Comparison of ENCODE assay signal across 29 cellular contexts in the genomic region with DNA sequence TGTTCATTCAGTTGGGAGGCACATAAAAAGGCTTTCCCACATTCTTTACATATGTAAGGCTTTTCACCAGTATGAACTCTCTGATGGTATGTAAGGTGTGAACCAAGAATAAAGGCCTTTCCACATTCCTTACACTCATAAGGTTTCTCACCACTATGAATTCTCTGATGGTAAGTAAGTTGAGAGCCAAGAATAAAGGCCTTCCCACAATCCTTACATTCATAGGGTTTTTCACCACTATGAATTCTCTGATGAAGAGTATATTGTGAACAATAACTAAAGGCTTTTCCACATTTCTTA. TPM values are rescaled to one million over a fixed set of nuclear protein-coding genes. Genes with fewer than 3 reads are reported as not detected.
A peak's percentile ranks its signal among the peaks of the same experiment; 100 is the strongest.
DNase-seq lines count a peak whose midpoint lies in the region; ATAC-seq, FAIRE-seq and TF ChIP-seq lines count a peak whose summit lies in the region.
"Had no signal": no experiment of that assay in that cellular context is flagged by ENCODE, and none has a peak within 500 bp of the region (broad histone marks: within the 10 kb centered on the region; RNA-seq: fewer than 3 reads in every experiment).

No MANE protein-coding gene starts in this region.

- no peak for TF ChIP-seq RAD21 in A549 (conservative IDR thresholded peaks at IDR 0.05 in 1 of 2, IDR thresholded peaks at IDR 0.05 in 1 of 2)

- H3K27ac ChIP-seq in A549 (no peak overlapping the region), coronary artery (no peak overlapping the region), fibroblast of lung (ENCODE audit: insufficient read depth, low read length) (no peak overlapping the region)
- H3K27ac ChIP-seq in CD8-positive, alpha-beta memory T cell (ENCODE audit: low read depth, low read length): no peak overlapping the region
- H3K27ac ChIP-seq: C4-2B, GM23248, SJSA1 had no signal

- no peak for TF ChIP-seq POLR2A in A549 (IDR thresholded peaks at IDR 0.05; ENCODE audit: low read length)

- H3K4me3 ChIP-seq in A549 (no peak overlapping the region), coronary artery (peak overlapping the region; percentile 18), fibroblast of lung (replicated peaks in 1 of 4; ENCODE audit: control extremely low read depth in 1 of 4, insufficient read depth in 1 of 4, low read depth in 3 of 4, low read length in 4 of 4) (no peak overlapping the region)
- H3K4me3 ChIP-seq in CD8-positive, alpha-beta memory T cell (ENCODE audit: low read length): peak overlapping the region; percentile 22
- H3K4me3 ChIP-seq: GM23248, MG63, SJSA1 had no signal

- no peaks in the 10 kb centered on the region for H3K79me2 ChIP-seq in fibroblast of lung (ENCODE audit: control insufficient read depth, insufficient read depth, low read length)

- H3K4me1 Mint-ChIP-seq in CD8-positive, alpha-beta memory T cell: no peaks in the 10 kb centered on the region
- H3K4me1 Mint-ChIP-seq: H9 had no signal

- TF ChIP-seq EP300 in A549 (IDR thresholded peaks at IDR 0.05): no peak

- FAIRE-seq in A549 (lab: Jason Lieb, UNC): peak; percentile 90
- FAIRE-seq: GM12892, GM19239, HTR-8/SVneo had no signal

- H4K20me1 ChIP-seq in fibroblast of lung (ENCODE audit: control insufficient read depth, extremely low read depth, insufficient read depth, low read length): no peaks in the 10 kb centered on the region

- H2AFZ ChIP-seq in fibroblast of lung (ENCODE audit: low read length): no peak overlapping the region
- H2AFZ ChIP-seq: GM23248 had no signal

- H3K9ac ChIP-seq in fibroblast of lung (ENCODE audit: insufficient read depth, low read length): no peak overlapping the region
- H3K9ac ChIP-seq: GM23248 had no signal

- CTCF ChIA-PET in A549 (lab: Yijun Ruan, JAX): no interaction called here
- CTCF ChIA-PET in CD8-positive, alpha-beta memory T cell (lab: Charles Lee): no interaction called here

- no peak overlapping the region for H3K4me3 Mint-ChIP-seq in CD8-positive, alpha-beta memory T cell
- H3K4me3 Mint-ChIP-seq: H9, HFFc6 had no signal

- H3K4me1 ChIP-seq in A549 (no peaks in the 10 kb centered on the region), fibroblast of lung (ENCODE audit: control insufficient read depth, extremely low read depth, insufficient read depth, low read length) (no peaks in the 10 kb centered on the region)
- H3K4me1 ChIP-seq in CD8-positive, alpha-beta memory T cell (ENCODE audit: insufficient read depth, low read length): no peaks in the 10 kb centered on the region
- H3K4me1 ChIP-seq: SJSA1 had no signal

- no peaks in the 10 kb centered on the region for H3K27me3 Mint-ChIP-seq in CD8-positive, alpha-beta memory T cell

- TF ChIP-seq CTCF in A549 (IDR thresholded peaks at IDR 0.05) (no peak), coronary artery (IDR thresholded peaks at IDR 0.05) (no peak), fibroblast of lung (conservative IDR thresholded peaks at IDR 0.05 in 1 of 2, IDR thresholded peaks at IDR 0.05 in 1 of 2; ENCODE audit: low read depth in 1 of 2, low read length in 2 of 2) (no peak)

- H3K27me3 ChIP-seq in CD8-positive, alpha-beta memory T cell (ENCODE audit: insufficient read depth, low read length, poor library complexity, severe bottlenecking): no peaks in the 10 kb centered on the region
- H3K27me3 ChIP-seq in fibroblast of lung (ENCODE audit: control insufficient read depth, insufficient read depth, low read length): no peaks in the 10 kb centered on the region
- H3K27me3 ChIP-seq: MG63, SJSA1 had no signal

- POLR2A ChIA-PET in A549 (lab: Yijun Ruan, JAX): no interaction called here
- POLR2A ChIA-PET in CD8-positive, alpha-beta memory T cell (lab: Charles Lee): no interaction called here

- no peak for ATAC-seq in A549

- H3K36me3 Mint-ChIP-seq in CD8-positive, alpha-beta memory T cell: peaks cover 44 to 86% (median 75%) of the 10 kb centered on the region in 3 donors

- H3K36me3 ChIP-seq in CD8-positive, alpha-beta memory T cell (ENCODE audit: insufficient read depth, low read length): peaks cover 36% of the 10 kb centered on the region
- no peaks in the 10 kb centered on the region for H3K36me3 ChIP-seq in fibroblast of lung (ENCODE audit: control insufficient read depth, insufficient read depth, low read length)
- H3K36me3 ChIP-seq: SJSA1 had no signal

- H3K9me3 Mint-ChIP-seq in CD8-positive, alpha-beta memory T cell: peaks cover 34 to 96% (median 87%) of the 10 kb centered on the region in 5 donors

- H3K27ac Mint-ChIP-seq in CD8-positive, alpha-beta memory T cell: no peak overlapping the region
- H3K27ac Mint-ChIP-seq: H9, HFFc6 had no signal

- in situ Hi-C loops in ACHN (cut with HindIII; ENCODE audit: low pct_ligation_motif_present, low pct_unique_long_range_greater_than_20kb, low sequenced_read_pairs): no loop called here

- DNase-seq in A549 (ENCODE audit: low read depth in 1 of 2, low spot score in 1 of 2): no peak
- peak in 1 of 5 donors; percentile 3 for DNase-seq in CD8-positive, alpha-beta memory T cell
- DNase-seq in coronary artery (ENCODE audit: low spot score): no peak
- peak; percentile 1 to 4 for DNase-seq in fibroblast of lung (ENCODE audit: low read depth in 2 of 2)
- DNase-seq in ecto neural progenitor cell (ENCODE audit: low spot score): no peak
- no peak for DNase-seq in ACHN
- DNase-seq in SKM-1 (lab: John Stamatoyannopoulos, UW; ENCODE audit: unreplicated experiment): no peak
- DNase-seq: AML-193; DMS153; DND-41; GM23248; H9; HFFc6; KG1; MG63; NCI-H1417; NCI-H1694; NCI-H2029 treated with DMSO at 0.1 percent for 48 hours; NCI-H446 treated with DMSO at 0.1 percent for 48 hours; NCI-H526; NCI-H82; NK-92 treated with Interleukin-12 subunit alpha and Interleukin-12 subunit beta, amount 100 ng/mL, for 24 hours; Right ventricle myocardium superior; RPMI8226 had no signal

- H3K4me2 ChIP-seq in A549 (no peak overlapping the region), fibroblast of lung (ENCODE audit: extremely low read depth, insufficient read depth, low read length) (no peak overlapping the region)

- H3K9me3 ChIP-seq in A549: peaks cover 100% of the 10 kb centered on the region
- peaks cover 86% of the 10 kb centered on the region for H3K9me3 ChIP-seq in CD8-positive, alpha-beta memory T cell (ENCODE audit: low read length)
- no peaks in the 10 kb centered on the region for H3K9me3 ChIP-seq in fibroblast of lung (ENCODE audit: control insufficient read depth, insufficient read depth, low read depth, low read length)

TF ChIP-seq in A549, 52 proteins besides CTCF, POLR2A, EP300 and RAD21 (continues in another document):
- no peak for TF ChIP-seq NR3C1 (IDR thresholded peaks at IDR 0.05)
- TF ChIP-seq TP53 (CRISPR knock-in tag; IDR thresholded peaks at IDR 0.05): no peak
- no peak for TF ChIP-seq GATA3 (IDR thresholded peaks at IDR 0.05; ENCODE audit: borderline replicate concordance)
- no peak for TF ChIP-seq RFX5 (IDR thresholded peaks at IDR 0.05)
- TF ChIP-seq TFCP2L1 (CRISPR knock-in tag; IDR thresholded peaks at IDR 0.05): no peak
- TF ChIP-seq HEYL (CRISPR knock-in tag; IDR thresholded peaks at IDR 0.05): no peak
- TF ChIP-seq CBX2 (IDR thresholded peaks at IDR 0.05; ENCODE audit: borderline replicate concordance, low read depth): no peak
- TF ChIP-seq, protein P1, sequence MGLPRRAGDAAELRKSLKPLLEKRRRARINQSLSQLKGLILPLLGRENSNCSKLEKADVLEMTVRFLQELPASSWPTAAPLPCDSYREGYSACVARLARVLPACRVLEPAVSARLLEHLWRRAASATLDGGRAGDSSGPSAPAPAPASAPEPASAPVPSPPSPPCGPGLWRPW (IDR thresholded peaks at IDR 0.05): no peak
- TF ChIP-seq CEBPB (IDR thresholded peaks at IDR 0.05): no peak
- TF ChIP-seq POLR2AphosphoS2 (conservative IDR thresholded peaks at IDR 0.05; ENCODE audit: low read length): no peak
- no peak for TF ChIP-seq MYC (IDR thresholded peaks at IDR 0.05; ENCODE audit: borderline replicate concordance, low read length)
- TF ChIP-seq SMC3 (IDR thresholded peaks at IDR 0.05): no peak

RNA-seq across cellular contexts. Expression of a gene that starts 29.3 kb away (rescaled TPM):
- polyA plus RNA-seq in A549 (2011; rRNA removed) (2.5 and 2.7 TPM in 2 replicates), A549 (2017; fragmentation: RNase III; extraction: RNeasy Plus Mini Kit Qiagen cat#74134 plus additional on column Dnase treatment) (0.97 to 1.4 TPM (median 1.3 TPM) in 3 replicates), fibroblast of lung (1.3 and 1.9 TPM in 2 replicates)
- polyA plus RNA-seq in A549 (2012; cell fraction: cytosol; rRNA removed): 0.30 and 0.32 TPM in 2 replicates
- polyA plus RNA-seq in A549 (2012; cell fraction: nucleus; rRNA removed): 0.23 and 0.31 TPM in 2 replicates
- polyA minus RNA-seq in A549 (2011; rRNA and poly(A)+ RNA removed): 0.78 and 0.95 TPM in 2 replicates
- 1 to 10 TPM; 2.2 to 3.3 TPM for total RNA-seq in CD8-positive, alpha-beta memory T cell
- polyA plus RNA-seq in CD8-positive, alpha-beta memory T cell: 5.9 TPM
- total RNA-seq in fibroblast of lung: 3.1 and 4.1 TPM in 2 replicates
- 0.80 and 1.2 TPM in 2 replicates for polyA plus RNA-seq in fibroblast of lung (2012)
- polyA minus RNA-seq in fibroblast of lung (ENCODE audit: low replicate concordance): not detected in 2 replicates

RNA-seq across cellular contexts. Expression of a gene that starts 29.4 kb away (rescaled TPM):
- polyA plus RNA-seq in A549 (2011; rRNA removed) (0.12 and 0.13 TPM in 2 replicates), A549 (2017; fragmentation: RNase III; extraction: RNeasy Plus Mini Kit Qiagen cat#74134 plus additional on column Dnase treatment) (0.15 to 0.39 TPM (median 0.22 TPM) in 3 replicates), fibroblast of lung (0.35 and 0.44 TPM in 2 replicates)
- polyA plus RNA-seq in A549 (2012; cell fraction: cytosol; rRNA removed): 0.05 TPM in 1 of 2 replicates, not detected in the other
- polyA plus RNA-seq in A549 (2012; cell fraction: nucleus; rRNA removed): not detected in 2 replicates
- not detected in 2 replicates for polyA minus RNA-seq in A549 (2011; rRNA and poly(A)+ RNA removed)
- 1 to 10 TPM; 2.3 to 3.2 TPM for total RNA-seq in CD8-positive, alpha-beta memory T cell
- 4.9 TPM for polyA plus RNA-seq in CD8-positive, alpha-beta memory T cell
- 1.0 and 1.3 TPM in 2 replicates for total RNA-seq in fibroblast of lung
- 0.16 and 0.57 TPM in 2 replicates for polyA plus RNA-seq in fibroblast of lung (2012)
- polyA minus RNA-seq in fibroblast of lung (ENCODE audit: low replicate concordance): not detected in 2 replicates

RNA-seq across cellular contexts. Expression of a gene that starts 58.6 kb away (rescaled TPM):
- polyA plus RNA-seq in A549 (2011; rRNA removed) (0.12 and 0.16 TPM in 2 replicates), A549 (2017; fragmentation: RNase III; extraction: RNeasy Plus Mini Kit Qiagen cat#74134 plus additional on column Dnase treatment) (0.04 to 0.17 TPM (median 0.07 TPM) in 3 replicates), fibroblast of lung (1.6 and 1.7 TPM in 2 replicates)
- polyA plus RNA-seq in A549 (2012; cell fraction: cytosol; rRNA removed): 0.01 and 0.03 TPM in 2 replicates
- polyA plus RNA-seq in A549 (2012; cell fraction: nucleus; rRNA removed): 0.11 and 0.17 TPM in 2 replicates
- 0.29 TPM in 2 replicates for polyA minus RNA-seq in A549 (2011; rRNA and poly(A)+ RNA removed)
- total RNA-seq in CD8-positive, alpha-beta memory T cell: 1 to 10 TPM; 3.9 to 4.1 TPM
- polyA plus RNA-seq in CD8-positive, alpha-beta memory T cell: 1.1 TPM
- total RNA-seq in fibroblast of lung: 2.6 and 5.9 TPM in 2 replicates
- polyA plus RNA-seq in fibroblast of lung (2012): 1.5 and 2.1 TPM in 2 replicates
- polyA minus RNA-seq in fibroblast of lung (ENCODE audit: low replicate concordance): 0.70 and 1.8 TPM in 2 replicates

Comparison
In these comparisons a context has a peak if more than half of its experiments do, and no peak if none do; other contexts are left out.
1. DNase-seq: peak in fibroblast of lung (2 of 2); none in A549 (0 of 2), coronary artery (single experiment), ecto neural progenitor cell (single experiment), ACHN (single experiment) and SKM-1 (single experiment).
2. H3K4me3 ChIP-seq: peak in CD8-positive, alpha-beta memory T cell (single experiment) and coronary artery (single experiment); none in A549 (single experiment) and fibroblast of lung (0 of 4).